Comparison of ENCODE assay signal across 8 cellular contexts in genomic region chr10:14543048-14543903, GRCh38.
DNase-seq lines count a peak whose midpoint lies in the region; ATAC-seq, FAIRE-seq and TF ChIP-seq lines count a peak whose summit lies in the region.

No MANE protein-coding gene starts in this region.

- no peaks in the 10 kb centered on the region for H3K27me3 Mint-ChIP-seq in activated B cell treated with CpG ODN at 0.5 μM for 24 hours
- no peaks in the 10 kb centered on the region for H3K27me3 Mint-ChIP-seq in stimulated activated memory B cell treated with anti-CD40 and anti-IgM and Interleukin-4, amounts not matched to agents 10 μg/mL and 1 μg/mL and 100 μg/mL, for 72 hours

- ATAC-seq in A549: no peak
- peak; percentile 66 for ATAC-seq in GM18498 (IDR thresholded peaks at IDR 0.05; ENCODE audit: unreplicated experiment)
- ATAC-seq in activated B cell treated with CpG ODN at 0.5 μM for 24 hours (ENCODE audit: low read depth): peak; percentile 63
- peak; percentile 75 to 88 (median 82) for ATAC-seq in heart left ventricle
- peak; percentile 77 for ATAC-seq in stimulated activated memory B cell treated with anti-CD40 and anti-IgM and Interleukin-4, amounts not matched to agents 10 μg/mL and 1 μg/mL and 100 μg/mL, for 72 hours
- no peak for ATAC-seq in HG03571 (IDR thresholded peaks at IDR 0.05; ENCODE audit: unreplicated experiment)

- FAIRE-seq in A549 (lab: Jason Lieb, UNC): no peak

- H3K4me1 ChIP-seq in A549: peaks cover 41% of the 10 kb centered on the region
- peaks cover 0 to 48% (median 6%) of the 10 kb centered on the region in 12 donors for H3K4me1 ChIP-seq in heart left ventricle

- H3K27me3 ChIP-seq in heart left ventricle: no peaks in the 10 kb centered on the region

- peak; percentile 21 to 39; a peak in 2 of 5 replicates for TF ChIP-seq RAD21 in A549 (conservative IDR thresholded peaks at IDR 0.05 in 1 of 2, IDR thresholded peaks at IDR 0.05 in 1 of 2)

- peak overlapping the region; percentile 53 for H3K4me3 Mint-ChIP-seq in activated B cell treated with CpG ODN at 0.5 μM for 24 hours
- H3K4me3 Mint-ChIP-seq in stimulated activated memory B cell treated with anti-CD40 and anti-IgM and Interleukin-4, amounts not matched to agents 10 μg/mL and 1 μg/mL and 100 μg/mL, for 72 hours: peak overlapping the region; percentile 18

- no peak overlapping the region for H3K4me3 ChIP-seq in A549
- H3K4me3 ChIP-seq in heart left ventricle: peak overlapping the region in 2 of 12 donors; percentile 14 to 27

- peaks cover 76% of the 10 kb centered on the region for H3K36me3 Mint-ChIP-seq in activated B cell treated with CpG ODN at 0.5 μM for 24 hours (ENCODE audit: low read depth)
- H3K36me3 Mint-ChIP-seq in stimulated activated memory B cell treated with anti-CD40 and anti-IgM and Interleukin-4, amounts not matched to agents 10 μg/mL and 1 μg/mL and 100 μg/mL, for 72 hours: peaks cover 27% of the 10 kb centered on the region

- POLR2A ChIA-PET in A549 (lab: Yijun Ruan, JAX): interaction anchor here (0.5 kb wide), 1 partner anchor 13 kb away, joined by 3 read pairs; no protein-coding TSS in a partner anchor
- POLR2A ChIA-PET in activated B cell treated with CpG ODN at 0.5 μM for 24 hours (lab: Charles Lee): interaction anchor here (0.7 to 1.3 kb wide), 5 partner anchors 10 to 280 kb away, joined by 3 to 7 read pairs (median 4); no protein-coding TSS in a partner anchor

- no peaks in the 10 kb centered on the region for H3K9me3 Mint-ChIP-seq in activated B cell treated with CpG ODN at 0.5 μM for 24 hours
- H3K9me3 Mint-ChIP-seq in stimulated activated memory B cell treated with anti-CD40 and anti-IgM and Interleukin-4, amounts not matched to agents 10 μg/mL and 1 μg/mL and 100 μg/mL, for 72 hours: no peaks in the 10 kb centered on the region

- no peak for TF ChIP-seq CTCF in A549 (IDR thresholded peaks at IDR 0.05)
- no peak for TF ChIP-seq CTCF in activated B cell treated with CpG ODN at 0.5 μM for 24 hours (IDR thresholded peaks at IDR 0.05)
- TF ChIP-seq CTCF in heart left ventricle (IDR thresholded peaks at IDR 0.05): peak in 9 of 12 donors; percentile 16 to 54 (median 30)

- DNase-seq in A549 (ENCODE audit: low read depth in 1 of 2, low spot score in 1 of 2) (no peak), activated B cell treated with CpG ODN at 0.5 μM for 24 hours (no peak), heart left ventricle (peak in 4 of 5 donors; percentile 34 to 70 (median 59)), ureter (ENCODE audit: low spot score) (no peak), NCI-H1417 treated with DMSO at 0.1 percent for 48 hours (lab: John Stamatoyannopoulos, UW) (no peak)

- H3K27ac Mint-ChIP-seq in activated B cell treated with CpG ODN at 0.5 μM for 24 hours: peak overlapping the region; percentile 75
- peak overlapping the region; percentile 68 for H3K27ac Mint-ChIP-seq in stimulated activated memory B cell treated with anti-CD40 and anti-IgM and Interleukin-4, amounts not matched to agents 10 μg/mL and 1 μg/mL and 100 μg/mL, for 72 hours

- H3K9me3 ChIP-seq in A549: no peaks in the 10 kb centered on the region
- H3K9me3 ChIP-seq in heart left ventricle: no peaks in the 10 kb centered on the region

- no peak for TF ChIP-seq EP300 in A549 (IDR thresholded peaks at IDR 0.05)

- WGBS in A549 (ENCODE audit: missing lambda C conversion rate): 86% methylated on average over 11 of the region's 11 CpGs
- WGBS in heart left ventricle, 4 donors: 46 to 66% (median 57%) methylated on average over 11 of the region's 11 CpGs

- CTCF ChIA-PET in A549 (lab: Yijun Ruan, JAX) (interaction anchor here (0.6 to 2.1 kb wide), 6 partner anchors 9 to 429 kb away, joined by 3 to 14 read pairs (median 5); no protein-coding TSS in a partner anchor), activated B cell treated with CpG ODN at 0.5 μM for 24 hours (lab: Charles Lee) (interaction anchor here (0.5 to 2.5 kb wide), 7 partner anchors 13 to 346 kb away, joined by 3 to 16 read pairs (median 3); no protein-coding TSS in a partner anchor)

- H3K4me2 ChIP-seq in A549: no peak overlapping the region

- intact Hi-C loops in activated B cell treated with CpG ODN at 0.5 μM for 24 hours (cut with micrococcal nuclease) (no loop called here), heart left ventricle (cut with DNase I) (no loop called here)

- H3K36me3 ChIP-seq in heart left ventricle: peaks cover 0 to 10% (median 0%) of the 10 kb centered on the region in 9 donors

- peaks cover 76% of the 10 kb centered on the region for H3K4me1 Mint-ChIP-seq in activated B cell treated with CpG ODN at 0.5 μM for 24 hours
- H3K4me1 Mint-ChIP-seq in stimulated activated memory B cell treated with anti-CD40 and anti-IgM and Interleukin-4, amounts not matched to agents 10 μg/mL and 1 μg/mL and 100 μg/mL, for 72 hours: peaks cover 79% of the 10 kb centered on the region

- H3K27ac ChIP-seq in A549: peak overlapping the region in 1 of 2 experiments; percentile 50; a peak in 4 of 6 replicates
- H3K27ac ChIP-seq in heart left ventricle: peak overlapping the region in 7 of 12 donors; percentile 11 to 90 (median 50)

- no peak for TF ChIP-seq POLR2A in A549 (IDR thresholded peaks at IDR 0.05; ENCODE audit: low read length)
- no peak for TF ChIP-seq POLR2A in heart left ventricle (IDR thresholded peaks at IDR 0.05)

TF ChIP-seq in A549, 52 proteins besides CTCF, POLR2A, EP300 and RAD21:
- TF ChIP-seq CEBPB (IDR thresholded peaks at IDR 0.05) (no peak), CBX8 (IDR thresholded peaks at IDR 0.05) (no peak), POLR2AphosphoS2 (conservative IDR thresholded peaks at IDR 0.05; ENCODE audit: low read length) (no peak)

Comparison
In these comparisons a context has a peak if more than half of its experiments do, and no peak if none do; other contexts are left out.
1. ATAC-seq: peak in GM18498 (single experiment), activated B cell treated with CpG ODN at 0.5 μM for 24 hours (single experiment), heart left ventricle (4 of 4) and stimulated activated memory B cell treated with anti-CD40 and anti-IgM and Interleukin-4, amounts not matched to agents 10 μg/mL and 1 μg/mL and 100 μg/mL, for 72 hours (single experiment); none in A549 (0 of 2) and HG03571 (single experiment).
2. DNase-seq: peak in heart left ventricle (4 of 5); none in A549 (0 of 2), activated B cell treated with CpG ODN at 0.5 μM for 24 hours (single experiment), ureter (single experiment) and NCI-H1417 treated with DMSO at 0.1 percent for 48 hours (single experiment).
3. CTCF ChIP-seq: peak in heart left ventricle (9 of 12); none in A549 (single experiment) and activated B cell treated with CpG ODN at 0.5 μM for 24 hours (single experiment).